1 cellular context compared by ENCODE assay signal in the genomic region with DNA sequence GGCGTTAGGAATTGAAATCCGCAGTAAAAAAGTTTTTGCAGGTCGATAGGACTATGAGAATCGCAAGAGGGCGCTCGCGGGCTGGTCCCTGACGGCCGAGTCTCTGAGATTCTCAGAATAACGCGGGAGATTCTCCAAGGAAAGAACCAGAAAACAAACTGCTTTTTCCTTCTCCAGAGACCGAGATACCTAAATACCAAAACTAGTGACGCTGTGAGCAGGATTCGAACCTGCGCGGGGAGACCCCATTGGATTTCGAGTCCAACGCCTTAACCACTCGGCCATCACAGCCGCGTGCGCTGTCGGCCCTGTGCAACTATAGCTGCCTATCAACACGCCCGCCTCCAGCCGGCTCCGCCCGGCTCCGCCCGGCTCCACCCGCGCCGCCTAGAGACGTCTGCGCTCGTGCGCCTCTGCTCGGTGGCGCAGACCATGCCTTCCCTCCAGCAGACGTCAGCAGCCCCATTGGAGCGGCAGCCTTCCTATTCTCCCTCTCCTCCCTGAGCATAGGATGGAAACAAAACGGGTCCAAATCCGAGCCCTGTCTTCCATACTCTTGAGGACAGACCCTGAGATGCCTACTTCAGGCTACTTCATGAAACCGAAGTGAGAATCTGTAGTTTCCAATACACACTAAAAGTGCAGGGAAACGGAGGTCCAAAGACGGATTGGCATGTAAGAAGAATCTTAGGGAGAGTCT.
TF ChIP-seq lines count a peak whose summit lies in the region.

No MANE protein-coding gene starts in this region.

TF ChIP-seq in HepG2, 621 proteins besides CTCF, POLR2A, EP300 and RAD21 (continued from another document and continues in another):
- TF ChIP-seq ZNF737 (CRISPR knock-in tag; IDR thresholded peaks at IDR 0.05; ENCODE audit: borderline replicate concordance) (peak; percentile 61; the same call in 1 of the 2 replicates), SOX6 (IDR thresholded peaks at IDR 0.05) (no peak), SOX6 (CRISPR knock-in tag; IDR thresholded peaks at IDR 0.05) (peak; percentile 88), CHD2 (IDR thresholded peaks at IDR 0.05; ENCODE audit: low read depth, low read length) (peak; percentile 82), ARID4A (CRISPR knock-in tag; IDR thresholded peaks at IDR 0.05; ENCODE audit: borderline replicate concordance) (peak; percentile 81), ZNF263 (CRISPR knock-in tag; IDR thresholded peaks at IDR 0.05) (peak; percentile 47; the same call in 1 of the 2 replicates), ZNF446 (CRISPR knock-in tag; IDR thresholded peaks at IDR 0.05) (no peak), ZNF317 (CRISPR knock-in tag; IDR thresholded peaks at IDR 0.05) (0 out of 2 replicates have a peak, but pooled peaks have one; percentile 41), ZHX1 (CRISPR knock-in tag; IDR thresholded peaks at IDR 0.05; ENCODE audit: low read depth) (0 out of 2 replicates have a peak, but pooled peaks have one; percentile 19), ZNF335 (CRISPR knock-in tag; IDR thresholded peaks at IDR 0.05) (0 out of 2 replicates have a peak, but pooled peaks have one; percentile 52), ZBTB7B (CRISPR knock-in tag; IDR thresholded peaks at IDR 0.05) (peak; percentile 77; the same call in 1 of the 2 replicates), ZNF841 (CRISPR knock-in tag; IDR thresholded peaks at IDR 0.05; ENCODE audit: borderline replicate concordance) (no peak), ASH2L (IDR thresholded peaks at IDR 0.05; ENCODE audit: insufficient read length, low read depth, low read length) (peak; percentile 69), PRPF4 (IDR thresholded peaks at IDR 0.05; ENCODE audit: low read depth, low read length, poor library complexity, severe bottlenecking) (peak; percentile 87), ATF2 (CRISPR knock-in tag; IDR thresholded peaks at IDR 0.05) (peak; percentile 56; the same call in 1 of the 2 replicates), ZHX2 (IDR thresholded peaks at IDR 0.05; ENCODE audit: low read depth) (peak; percentile 42; the same call in 1 of the 2 replicates), ZHX2 (CRISPR knock-in tag; IDR thresholded peaks at IDR 0.05; ENCODE audit: borderline replicate concordance) (no peak), ZNF616 (CRISPR knock-in tag; IDR thresholded peaks at IDR 0.05; ENCODE audit: low read depth) (no peak), ZNF543 (CRISPR knock-in tag; IDR thresholded peaks at IDR 0.05) (peak; percentile 82; the same call in 1 of the 2 replicates), RXRA (CRISPR knock-in tag; IDR thresholded peaks at IDR 0.05) (peak; percentile 65), ZNF607 (CRISPR knock-in tag; IDR thresholded peaks at IDR 0.05; ENCODE audit: borderline replicate concordance) (peak; percentile 69), HNF4A (CRISPR knock-in tag; IDR thresholded peaks at IDR 0.05) (peak; percentile 32; the same call in 1 of the 2 replicates), BRF2 (CRISPR knock-in tag; IDR thresholded peaks at IDR 0.05) (peak; percentile 30; the same call in 1 of the 2 replicates)
- TF ChIP-seq, protein P1, sequence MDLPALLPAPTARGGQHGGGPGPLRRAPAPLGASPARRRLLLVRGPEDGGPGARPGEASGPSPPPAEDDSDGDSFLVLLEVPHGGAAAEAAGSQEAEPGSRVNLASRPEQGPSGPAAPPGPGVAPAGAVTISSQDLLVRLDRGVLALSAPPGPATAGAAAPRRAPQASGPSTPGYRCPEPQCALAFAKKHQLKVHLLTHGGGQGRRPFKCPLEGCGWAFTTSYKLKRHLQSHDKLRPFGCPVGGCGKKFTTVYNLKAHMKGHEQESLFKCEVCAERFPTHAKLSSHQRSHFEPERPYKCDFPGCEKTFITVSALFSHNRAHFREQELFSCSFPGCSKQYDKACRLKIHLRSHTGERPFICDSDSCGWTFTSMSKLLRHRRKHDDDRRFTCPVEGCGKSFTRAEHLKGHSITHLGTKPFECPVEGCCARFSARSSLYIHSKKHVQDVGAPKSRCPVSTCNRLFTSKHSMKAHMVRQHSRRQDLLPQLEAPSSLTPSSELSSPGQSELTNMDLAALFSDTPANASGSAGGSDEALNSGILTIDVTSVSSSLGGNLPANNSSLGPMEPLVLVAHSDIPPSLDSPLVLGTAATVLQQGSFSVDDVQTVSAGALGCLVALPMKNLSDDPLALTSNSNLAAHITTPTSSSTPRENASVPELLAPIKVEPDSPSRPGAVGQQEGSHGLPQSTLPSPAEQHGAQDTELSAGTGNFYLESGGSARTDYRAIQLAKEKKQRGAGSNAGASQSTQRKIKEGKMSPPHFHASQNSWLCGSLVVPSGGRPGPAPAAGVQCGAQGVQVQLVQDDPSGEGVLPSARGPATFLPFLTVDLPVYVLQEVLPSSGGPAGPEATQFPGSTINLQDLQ (CRISPR knock-in tag; IDR thresholded peaks at IDR 0.05), result 0 out of 2 replicates have a peak, but pooled peaks have one; percentile 74
- TF ChIP-seq, protein P2, sequence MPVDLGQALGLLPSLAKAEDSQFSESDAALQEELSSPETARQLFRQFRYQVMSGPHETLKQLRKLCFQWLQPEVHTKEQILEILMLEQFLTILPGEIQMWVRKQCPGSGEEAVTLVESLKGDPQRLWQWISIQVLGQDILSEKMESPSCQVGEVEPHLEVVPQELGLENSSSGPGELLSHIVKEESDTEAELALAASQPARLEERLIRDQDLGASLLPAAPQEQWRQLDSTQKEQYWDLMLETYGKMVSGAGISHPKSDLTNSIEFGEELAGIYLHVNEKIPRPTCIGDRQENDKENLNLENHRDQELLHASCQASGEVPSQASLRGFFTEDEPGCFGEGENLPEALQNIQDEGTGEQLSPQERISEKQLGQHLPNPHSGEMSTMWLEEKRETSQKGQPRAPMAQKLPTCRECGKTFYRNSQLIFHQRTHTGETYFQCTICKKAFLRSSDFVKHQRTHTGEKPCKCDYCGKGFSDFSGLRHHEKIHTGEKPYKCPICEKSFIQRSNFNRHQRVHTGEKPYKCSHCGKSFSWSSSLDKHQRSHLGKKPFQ (CRISPR knock-in tag; IDR thresholded peaks at IDR 0.05; ENCODE audit: insufficient replicate concordance), result peak; percentile 64
- TF ChIP-seq, protein P3, sequence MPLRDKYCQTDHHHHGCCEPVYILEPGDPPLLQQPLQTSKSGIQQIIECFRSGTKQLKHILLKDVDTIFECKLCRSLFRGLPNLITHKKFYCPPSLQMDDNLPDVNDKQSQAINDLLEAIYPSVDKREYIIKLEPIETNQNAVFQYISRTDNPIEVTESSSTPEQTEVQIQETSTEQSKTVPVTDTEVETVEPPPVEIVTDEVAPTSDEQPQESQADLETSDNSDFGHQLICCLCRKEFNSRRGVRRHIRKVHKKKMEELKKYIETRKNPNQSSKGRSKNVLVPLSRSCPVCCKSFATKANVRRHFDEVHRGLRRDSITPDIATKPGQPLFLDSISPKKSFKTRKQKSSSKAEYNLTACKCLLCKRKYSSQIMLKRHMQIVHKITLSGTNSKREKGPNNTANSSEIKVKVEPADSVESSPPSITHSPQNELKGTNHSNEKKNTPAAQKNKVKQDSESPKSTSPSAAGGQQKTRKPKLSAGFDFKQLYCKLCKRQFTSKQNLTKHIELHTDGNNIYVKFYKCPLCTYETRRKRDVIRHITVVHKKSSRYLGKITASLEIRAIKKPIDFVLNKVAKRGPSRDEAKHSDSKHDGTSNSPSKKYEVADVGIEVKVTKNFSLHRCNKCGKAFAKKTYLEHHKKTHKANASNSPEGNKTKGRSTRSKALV (CRISPR knock-in tag; IDR thresholded peaks at IDR 0.05), result peak; percentile 88; the same call in 1 of the 2 replicates
